ENCODE assay signal across 4 cellular contexts in the genomic region with DNA sequence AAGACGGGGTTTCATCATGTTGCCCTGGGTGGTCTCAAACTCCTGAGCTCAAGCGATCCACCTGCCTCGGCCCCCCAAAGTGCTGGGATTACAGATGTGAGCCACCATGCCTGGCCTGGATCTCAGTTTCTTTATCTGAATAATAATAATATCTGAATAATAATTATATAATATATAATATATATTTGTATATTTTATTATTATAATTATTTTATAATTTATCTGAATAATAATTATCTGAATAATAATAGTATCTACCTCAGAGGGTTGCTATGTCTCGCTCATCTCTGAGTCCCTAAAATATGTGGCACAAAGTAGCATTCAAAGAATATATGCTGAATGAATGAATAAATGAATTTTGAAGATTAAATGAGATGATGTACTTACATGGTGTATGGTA. TPM values are rescaled to one million over a fixed set of nuclear protein-coding genes. Genes with fewer than 3 reads are reported as not detected.
"Had no signal": no experiment of that assay in that cellular context is flagged by ENCODE, and none has a peak within 500 bp of the region (broad histone marks: within the 10 kb centered on the region; RNA-seq: fewer than 3 reads in every experiment).

No MANE protein-coding gene starts in this region.

- DNase-seq: GDM1, GF-D8 had no signal

- ATAC-seq: GM12878 had no signal

RNA-seq across cellular contexts. Expression of a gene that starts 44.8 kb away (rescaled TPM):
- total RNA-seq: G401, GM12878 had no signal
